Comparison of ENCODE assay signal across 1 cellular context in genomic region chr22:44147821-44148574, GRCh38.
TF ChIP-seq lines count a peak whose summit lies in the region.

No MANE protein-coding gene starts in this region.

TF ChIP-seq in IMR-90, 13 proteins besides CTCF, POLR2A, EP300 and RAD21 (continued from another document):
- TF ChIP-seq RCOR1 (IDR thresholded peaks at IDR 0.05; ENCODE audit: insufficient replicate concordance, low read length) = no peak
- TF ChIP-seq CEBPB (IDR thresholded peaks at IDR 0.05; ENCODE audit: low read depth, low read length) = no peak
- no peak for TF ChIP-seq NFE2L2 (IDR thresholded peaks at IDR 0.05; ENCODE audit: low read depth, low read length)
